Comparison of ENCODE assay signal across 8 cellular contexts in the genomic region with DNA sequence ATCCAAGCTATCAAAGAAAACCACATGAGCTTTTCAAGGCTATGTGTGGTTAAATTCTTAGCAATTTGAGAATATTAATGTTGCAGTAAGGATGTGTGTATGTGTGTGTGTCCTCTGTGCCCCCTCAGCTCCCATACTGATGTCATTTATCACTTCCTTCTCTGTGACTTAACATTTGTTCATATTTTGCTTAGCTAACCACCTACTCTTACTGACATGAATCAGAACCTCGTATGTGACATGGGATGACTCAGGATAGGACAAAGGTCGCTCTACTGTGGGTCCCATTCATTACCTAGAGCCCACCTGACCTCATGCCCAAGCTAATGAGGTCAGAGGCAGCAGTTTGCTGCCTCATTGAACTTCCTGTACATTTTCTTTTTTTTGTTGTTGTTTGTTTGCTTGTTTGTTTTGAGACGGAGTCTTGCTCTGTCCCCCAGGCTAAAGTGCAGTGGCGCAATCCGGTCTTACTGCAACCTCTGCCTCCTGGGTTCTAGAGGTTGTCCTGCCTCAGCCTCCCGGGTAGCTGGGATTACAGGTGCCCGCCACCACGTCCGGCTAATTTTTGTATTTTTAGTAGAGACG. TPM values are rescaled to one million over a fixed set of nuclear protein-coding genes. Genes with fewer than 3 reads are reported as not detected.
DNase-seq lines count a peak whose midpoint lies in the region; ATAC-seq and TF ChIP-seq lines count a peak whose summit lies in the region.

No MANE protein-coding gene starts in this region.

- H3K4me2 ChIP-seq in DND-41 (ENCODE audit: insufficient read depth, low read length) (peak overlapping the region; percentile 4; the same call in 1 of the 2 replicates), SK-N-SH (peak overlapping the region; percentile 13; the same call in 1 of the 2 replicates)

- DNase-seq in DND-41 = no peak
- no peak for DNase-seq in SK-N-SH
- no peak for DNase-seq in left lobe of liver (ENCODE audit: low spot score)
- no peak for DNase-seq in amygdala (lab: John Stamatoyannopoulos, UW)
- no peak for DNase-seq in HK-2 (ENCODE audit: unreplicated experiment)
- DNase-seq in mesenteric fat pad (ENCODE audit: low spot score) = no peak
- DNase-seq in AG08396 (ENCODE audit: low spot score) = no peak

- CTCF ChIA-PET in SK-N-SH (lab: Yijun Ruan, JAX) = interaction anchor here (0.5 to 7.0 kb wide), 29 partner anchors 9 to 1090 kb away, joined by 3 to 115 read pairs (median 4); partner anchors contain the start of gene ACSL3

- no peak for TF ChIP-seq RAD21 in SK-N-SH (IDR thresholded peaks at IDR 0.05; ENCODE audit: low read length)

- H2AFZ ChIP-seq in DND-41 (ENCODE audit: low read depth, low read length) (peak overlapping the region; percentile 46), SK-N-SH (ENCODE audit: low read depth) (peak overlapping the region; percentile 42; the same call in 1 of the 2 replicates)

- H3K9me2 ChIP-seq in SK-N-SH = no peaks in the 10 kb centered on the region

- TF ChIP-seq EP300 in SK-N-SH (IDR thresholded peaks at IDR 0.05; ENCODE audit: borderline replicate concordance in 1 of 2, low read depth in 1 of 2, low read length in 1 of 2) = no peak

- H3K9me3 ChIP-seq in DND-41 (ENCODE audit: insufficient read depth, low read length, severe bottlenecking) = no peaks in the 10 kb centered on the region
- no peaks in the 10 kb centered on the region for H3K9me3 ChIP-seq in SK-N-SH

- 42% methylated on average over 10 of the region's 10 CpGs for WGBS in SK-N-SH (ENCODE audit: low lambda C conversion rate)

- no peaks in the 10 kb centered on the region for H4K20me1 ChIP-seq in DND-41 (ENCODE audit: insufficient read depth, low read length)
- H4K20me1 ChIP-seq in SK-N-SH (ENCODE audit: insufficient read depth) = no peaks in the 10 kb centered on the region

- no peaks in the 10 kb centered on the region for H3K36me3 ChIP-seq in DND-41 (ENCODE audit: insufficient read depth, low read length)
- H3K36me3 ChIP-seq in SK-N-SH (replicated peaks in 1 of 2; ENCODE audit: control insufficient read depth in 1 of 2, insufficient read depth in 2 of 2, low read length in 1 of 2) = no peaks in the 10 kb centered on the region

- H3K27ac ChIP-seq in DND-41 (ENCODE audit: low read length) (peak overlapping the region; percentile 17), SK-N-SH (ENCODE audit: low read depth in 2 of 2, low read length in 1 of 2) (peak overlapping the region in 1 of 2 experiments; percentile 21; a peak in 2 of 4 replicates)

- H3K79me2 ChIP-seq in DND-41 (ENCODE audit: insufficient read depth, low read length) (no peaks in the 10 kb centered on the region), SK-N-SH (ENCODE audit: insufficient read depth) (no peaks in the 10 kb centered on the region)

- no peaks in the 10 kb centered on the region for H3K27me3 ChIP-seq in DND-41 (ENCODE audit: insufficient read depth, low read length, poor library complexity)
- no peaks in the 10 kb centered on the region for H3K27me3 ChIP-seq in SK-N-SH (ENCODE audit: insufficient read depth)

- H3K9ac ChIP-seq in DND-41 (ENCODE audit: low read depth, low read length) = no peak overlapping the region
- H3K9ac ChIP-seq in SK-N-SH = no peak overlapping the region

- H3K4me3 ChIP-seq in DND-41 (ENCODE audit: low read depth in 1 of 2, low read length in 2 of 2) (no peak overlapping the region), SK-N-SH (ENCODE audit: low read depth in 2 of 2, low read length in 1 of 2) (no peak overlapping the region; a peak in 1 of 4 replicates)

- POLR2A ChIA-PET in SK-N-SH (lab: Yijun Ruan, JAX) = no interaction called here

- no peaks in the 10 kb centered on the region for H3F3A ChIP-seq in SK-N-SH (replicated peaks; ENCODE audit: insufficient read depth)

- H3K4me1 ChIP-seq in DND-41 (ENCODE audit: insufficient read depth, low read length) = peaks cover 39% of the 10 kb centered on the region
- peaks cover 3 to 6% of the 10 kb centered on the region in 2 experiments; a peak in 2 of 4 replicates for H3K4me1 ChIP-seq in SK-N-SH (ENCODE audit: control insufficient read depth in 1 of 2, insufficient read depth in 2 of 2, low read depth in 1 of 2, low read length in 1 of 2)

- TF ChIP-seq CTCF in DND-41 (IDR thresholded peaks at IDR 0.05; ENCODE audit: borderline replicate concordance, extremely low read depth, low read length, poor library complexity, severe bottlenecking) (no peak), SK-N-SH (IDR thresholded peaks at IDR 0.05) (no peak)

- ATAC-seq in DND-41 (ENCODE audit: insufficient read depth, low read depth) = peak; percentile 45
- ATAC-seq in HG02610 (IDR thresholded peaks at IDR 0.05; ENCODE audit: unreplicated experiment) = peak; percentile 59
- ATAC-seq in left lobe of liver = peak; percentile 47

TF ChIP-seq in SK-N-SH, 30 proteins besides CTCF, POLR2A, EP300 and RAD21:
- TF ChIP-seq TCF12 (IDR thresholded peaks at IDR 0.05) = peak; percentile 72
- peak; percentile 38; the same call in 1 of the 2 replicates for TF ChIP-seq POLR2AphosphoS5 (IDR thresholded peaks at IDR 0.05; ENCODE audit: low read depth, low read length)
- no peak for TF ChIP-seq NRF1 (IDR thresholded peaks at IDR 0.05; ENCODE audit: low read depth, low read length)
- TF ChIP-seq, protein P1, sequence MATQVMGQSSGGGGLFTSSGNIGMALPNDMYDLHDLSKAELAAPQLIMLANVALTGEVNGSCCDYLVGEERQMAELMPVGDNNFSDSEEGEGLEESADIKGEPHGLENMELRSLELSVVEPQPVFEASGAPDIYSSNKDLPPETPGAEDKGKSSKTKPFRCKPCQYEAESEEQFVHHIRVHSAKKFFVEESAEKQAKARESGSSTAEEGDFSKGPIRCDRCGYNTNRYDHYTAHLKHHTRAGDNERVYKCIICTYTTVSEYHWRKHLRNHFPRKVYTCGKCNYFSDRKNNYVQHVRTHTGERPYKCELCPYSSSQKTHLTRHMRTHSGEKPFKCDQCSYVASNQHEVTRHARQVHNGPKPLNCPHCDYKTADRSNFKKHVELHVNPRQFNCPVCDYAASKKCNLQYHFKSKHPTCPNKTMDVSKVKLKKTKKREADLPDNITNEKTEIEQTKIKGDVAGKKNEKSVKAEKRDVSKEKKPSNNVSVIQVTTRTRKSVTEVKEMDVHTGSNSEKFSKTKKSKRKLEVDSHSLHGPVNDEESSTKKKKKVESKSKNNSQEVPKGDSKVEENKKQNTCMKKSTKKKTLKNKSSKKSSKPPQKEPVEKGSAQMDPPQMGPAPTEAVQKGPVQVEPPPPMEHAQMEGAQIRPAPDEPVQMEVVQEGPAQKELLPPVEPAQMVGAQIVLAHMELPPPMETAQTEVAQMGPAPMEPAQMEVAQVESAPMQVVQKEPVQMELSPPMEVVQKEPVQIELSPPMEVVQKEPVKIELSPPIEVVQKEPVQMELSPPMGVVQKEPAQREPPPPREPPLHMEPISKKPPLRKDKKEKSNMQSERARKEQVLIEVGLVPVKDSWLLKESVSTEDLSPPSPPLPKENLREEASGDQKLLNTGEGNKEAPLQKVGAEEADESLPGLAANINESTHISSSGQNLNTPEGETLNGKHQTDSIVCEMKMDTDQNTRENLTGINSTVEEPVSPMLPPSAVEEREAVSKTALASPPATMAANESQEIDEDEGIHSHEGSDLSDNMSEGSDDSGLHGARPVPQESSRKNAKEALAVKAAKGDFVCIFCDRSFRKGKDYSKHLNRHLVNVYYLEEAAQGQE (IDR thresholded peaks at IDR 0.05; ENCODE audit: low read depth, low read length) = no peak
- 0 out of 2 replicates have a peak, but pooled peaks have one; percentile 25 for TF ChIP-seq ZBTB33 (IDR thresholded peaks at IDR 0.05; ENCODE audit: borderline replicate concordance, low read depth)
- TF ChIP-seq JUND (IDR thresholded peaks at IDR 0.05) = 0 out of 2 replicates have a peak, but pooled peaks have one; percentile 5
- peak; percentile 59 for TF ChIP-seq PBX3 (IDR thresholded peaks at IDR 0.05)
- peak; percentile 15; the same call in 1 of the 2 replicates for TF ChIP-seq FOSL2 (IDR thresholded peaks at IDR 0.05; ENCODE audit: borderline replicate concordance, low read depth)
- TF ChIP-seq TAF1 (IDR thresholded peaks at IDR 0.05; ENCODE audit: borderline replicate concordance, low read depth, low read length) = no peak
TF ChIP-seq in SK-N-SH: peak in this region for 6.

RNA-seq across cellular contexts. Expression of gene MOGAT1, which starts 36.3 kb away (rescaled TPM):
- not detected in 2 replicates for polyA plus RNA-seq in SK-N-SH (2012; rRNA removed)
- 0.03 and 0.04 TPM in 2 replicates for polyA plus RNA-seq in SK-N-SH (2012; cell fraction: cytosol; rRNA removed)
- polyA plus RNA-seq in SK-N-SH (2012; cell fraction: nucleus; rRNA removed) = 0.10 TPM in 1 of 2 replicates, not detected in the other
- total RNA-seq in left lobe of liver = 10.2 TPM
- total RNA-seq in mesenteric fat pad = 0.74 TPM

RNA-seq across cellular contexts. Expression of gene FARSB, which starts 51.9 kb away (rescaled TPM):
- polyA plus RNA-seq in SK-N-SH (2012; rRNA removed) = 15.4 and 19.1 TPM in 2 replicates
- polyA plus RNA-seq in SK-N-SH (2012; cell fraction: cytosol; rRNA removed) = 20.9 and 22.4 TPM in 2 replicates
- 8.6 and 14.9 TPM in 2 replicates for polyA plus RNA-seq in SK-N-SH (2012; cell fraction: nucleus; rRNA removed)
- total RNA-seq in left lobe of liver (5.6 TPM), mesenteric fat pad (25.5 TPM)
